ENCODE assay signal across 8 cellular contexts in the genomic region with DNA sequence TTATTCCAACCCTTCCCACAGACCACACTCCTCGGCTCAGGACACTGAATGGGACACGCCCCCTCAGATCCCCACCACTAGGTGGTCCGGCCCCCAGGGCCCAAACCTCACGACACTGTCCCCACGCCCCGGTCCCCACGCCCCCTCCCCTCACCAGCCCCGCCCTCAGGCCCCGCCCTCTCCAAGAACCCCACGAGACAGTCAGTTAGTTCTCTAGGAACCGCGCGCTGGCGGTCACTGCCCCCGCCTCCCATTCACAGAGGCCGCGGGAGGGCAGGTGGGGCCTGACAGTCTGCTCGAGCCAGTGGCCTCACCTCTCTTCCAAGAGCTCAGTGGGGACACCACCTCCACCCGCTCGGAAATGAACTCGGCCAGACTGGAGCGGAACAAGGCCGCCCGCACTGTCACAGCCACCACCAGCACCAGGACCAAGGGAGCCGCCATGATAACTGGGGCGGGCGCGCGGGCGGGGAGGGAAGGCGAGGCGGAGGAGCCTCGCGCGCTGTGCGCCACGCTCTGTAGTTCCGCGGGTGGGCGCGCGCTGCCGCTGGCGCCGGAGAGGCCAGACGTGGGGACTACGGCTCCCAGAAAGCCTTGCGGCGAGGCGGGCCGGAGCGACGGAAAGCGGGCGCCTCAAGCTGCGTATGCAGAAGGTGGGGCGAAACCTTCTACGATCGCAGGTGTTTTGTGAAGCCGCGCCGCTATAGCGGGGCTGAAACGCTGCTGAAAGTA. TPM values are rescaled to one million over a fixed set of nuclear protein-coding genes. Genes with fewer than 3 reads are reported as not detected.
DNase-seq lines count a peak whose midpoint lies in the region; ATAC-seq and TF ChIP-seq lines count a peak whose summit lies in the region.

A gene with protein sequence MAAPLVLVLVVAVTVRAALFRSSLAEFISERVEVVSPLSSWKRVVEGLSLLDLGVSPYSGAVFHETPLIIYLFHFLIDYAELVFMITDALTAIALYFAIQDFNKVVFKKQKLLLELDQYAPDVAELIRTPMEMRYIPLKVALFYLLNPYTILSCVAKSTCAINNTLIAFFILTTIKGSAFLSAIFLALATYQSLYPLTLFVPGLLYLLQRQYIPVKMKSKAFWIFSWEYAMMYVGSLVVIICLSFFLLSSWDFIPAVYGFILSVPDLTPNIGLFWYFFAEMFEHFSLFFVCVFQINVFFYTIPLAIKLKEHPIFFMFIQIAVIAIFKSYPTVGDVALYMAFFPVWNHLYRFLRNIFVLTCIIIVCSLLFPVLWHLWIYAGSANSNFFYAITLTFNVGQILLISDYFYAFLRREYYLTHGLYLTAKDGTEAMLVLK (minus strand): TSS at position 451 of the 732 bp plus-strand sequence. CDS start 7 bp downstream, at position 444.

- no peaks in the 10 kb centered on the region for H3K9me2 ChIP-seq in PC-9 (ENCODE audit: insufficient read depth)

- H3K36me3 Mint-ChIP-seq in activated T-cell treated with anti-CD3 and anti-CD28 coated beads, Interleukin-2, amount 50 U/mL, for 24 hours (ENCODE audit: low read depth): peaks cover 18% of the 10 kb centered on the region

- peak within 1 kb of the TSS; percentile 29 for H3K9ac ChIP-seq in muscle layer of colon (ENCODE audit: low read length)

- no peaks in the 10 kb centered on the region for H3K27me3 Mint-ChIP-seq in activated T-cell treated with anti-CD3 and anti-CD28 coated beads, Interleukin-2, amount 50 U/mL, for 24 hours

- H3K4me1 ChIP-seq in PC-9 (replicated peaks; ENCODE audit: insufficient read depth): peaks cover 22% of the 10 kb centered on the region
- H3K4me1 ChIP-seq in esophagus (ENCODE audit: control insufficient read depth in 2 of 2, insufficient read depth in 2 of 2, low read length in 1 of 2): no peaks in the 10 kb centered on the region
- peaks cover 9% of the 10 kb centered on the region for H3K4me1 ChIP-seq in muscle layer of colon (ENCODE audit: insufficient read depth, low read length)

- H3K4me1 Mint-ChIP-seq in activated T-cell treated with anti-CD3 and anti-CD28 coated beads, Interleukin-2, amount 50 U/mL, for 24 hours (ENCODE audit: low read depth): peaks cover 35% of the 10 kb centered on the region

- peak; percentile 88 for ATAC-seq in GM21619 (IDR thresholded peaks at IDR 0.05; ENCODE audit: unreplicated experiment)

- peak within 1 kb of the TSS; percentile 90 for H3K4me3 Mint-ChIP-seq in activated T-cell treated with anti-CD3 and anti-CD28 coated beads, Interleukin-2, amount 50 U/mL, for 24 hours

- H3K36me3 ChIP-seq in PC-9 (ENCODE audit: low read depth): no peaks in the 10 kb centered on the region
- H3K36me3 ChIP-seq in esophagus (ENCODE audit: control insufficient read depth in 2 of 2, insufficient read depth in 2 of 2, low read length in 1 of 2): no peaks in the 10 kb centered on the region
- H3K36me3 ChIP-seq in muscle layer of colon (ENCODE audit: insufficient read depth, low read length): no peaks in the 10 kb centered on the region

- peak; percentile 99 for DNase-seq in DMS53 (lab: John Stamatoyannopoulos, UW)
- peak; percentile 93 for DNase-seq in Jurkat, Clone E6-1 (ENCODE audit: low read depth, low spot score)
- DNase-seq in PC-9: peak; percentile 83 to 98
- DNase-seq in activated T-cell treated with anti-CD3 and anti-CD28 coated beads, Interleukin-2, amount 50 U/mL, for 24 hours: peak; percentile 96
- DNase-seq in stimulated activated CD8-positive, alpha-beta memory T cell treated with anti-CD3 and anti-CD28 coated beads, Interleukin-7, amount 100 ng/mL, for 24 hours (ENCODE audit: low read depth): peak; percentile 88

- POLR2A ChIA-PET in PC-9 (lab: Charles Lee; ENCODE audit: unreplicated experiment): interaction anchor here (0.5 to 0.7 kb wide), 6 partner anchors 27 to 1896 kb away, joined by 3 to 14 read pairs (median 4); partner anchors contain the start of genes ITCH and TP53INP2

- no peak for TF ChIP-seq CTCF in PC-9 (conservative IDR thresholded peaks at IDR 0.05)

- CTCF ChIA-PET in PC-9 (lab: Charles Lee): interaction anchor here (0.6 kb wide), 1 partner anchor 52 kb away, joined by 4 read pairs; no protein-coding TSS in a partner anchor

- H3F3A ChIP-seq in PC-9 (ENCODE audit: insufficient read depth, low read depth): peaks cover 18% of the 10 kb centered on the region; the same call in 1 of the 2 replicates

- H3K4me3 ChIP-seq in Jurkat, Clone E6-1 (ENCODE audit: low read length): peak within 1 kb of the TSS; percentile 79
- H3K4me3 ChIP-seq in PC-9: peak within 1 kb of the TSS; percentile 68
- peak within 1 kb of the TSS; percentile 66 to 87 for H3K4me3 ChIP-seq in esophagus (ENCODE audit: low read depth in 1 of 2, low read length in 2 of 2)
- peak within 1 kb of the TSS; percentile 47 to 84 for H3K4me3 ChIP-seq in muscle layer of colon (ENCODE audit: low read depth in 1 of 2, low read length in 2 of 2)

- intact Hi-C loops in PC-9 (cut with micrococcal nuclease; ENCODE audit: unreplicated experiment): loop anchor here (1.0 to 10.0 kb wide), 5 partner anchors 27 to 374 kb away; partner anchors contain the start of genes AHCY and TP53INP2

- H4K20me1 ChIP-seq in PC-9 (ENCODE audit: insufficient read depth): no peaks in the 10 kb centered on the region

- peaks cover 30% of the 10 kb centered on the region for H3K79me2 ChIP-seq in PC-9 (ENCODE audit: low read depth)

- H3K9me3 Mint-ChIP-seq in activated T-cell treated with anti-CD3 and anti-CD28 coated beads, Interleukin-2, amount 50 U/mL, for 24 hours: no peaks in the 10 kb centered on the region

- peak within 1 kb of the TSS; percentile 86 for H2AFZ ChIP-seq in PC-9

- peak within 1 kb of the TSS; percentile 92 for H3K4me2 ChIP-seq in PC-9

- H3K27me3 ChIP-seq in PC-9 (ENCODE audit: insufficient read depth, low read depth): no peaks in the 10 kb centered on the region
- H3K27me3 ChIP-seq in esophagus (ENCODE audit: control insufficient read depth in 1 of 2, insufficient read depth in 2 of 2, low read length in 2 of 2): no peaks in the 10 kb centered on the region
- no peaks in the 10 kb centered on the region for H3K27me3 ChIP-seq in muscle layer of colon (ENCODE audit: control insufficient read depth in 1 of 2, insufficient read depth in 2 of 2, low read length in 2 of 2)

- peak within 1 kb of the TSS; percentile 99 for H3K27ac Mint-ChIP-seq in activated T-cell treated with anti-CD3 and anti-CD28 coated beads, Interleukin-2, amount 50 U/mL, for 24 hours

- BruUV-seq in PC-9 (replicated peaks; lab: Mats Ljungman, UMichigan): no TSS peak

- no peaks in the 10 kb centered on the region for H3K9me3 ChIP-seq in PC-9 (ENCODE audit: insufficient read depth, low read depth)
- H3K9me3 ChIP-seq in esophagus (ENCODE audit: control insufficient read depth in 2 of 2, insufficient read depth in 1 of 2, low read depth in 1 of 2, low read length in 1 of 2): no peaks in the 10 kb centered on the region
- no peaks in the 10 kb centered on the region for H3K9me3 ChIP-seq in muscle layer of colon (ENCODE audit: low read length)

- H3K27ac ChIP-seq in PC-9 (peak within 1 kb of the TSS; percentile 74), esophagus (ENCODE audit: low read depth in 2 of 2, low read length in 1 of 2) (peak within 1 kb of the TSS; percentile 86 to 89), muscle layer of colon (ENCODE audit: low read depth, low read length) (peak within 1 kb of the TSS; percentile 78)

- 0 to 1% methylated on average over 60 to 64 of the region's 64 CpGs for whole genome bisulfite sequencing in esophagus, 2 donors

RNA-seq across cellular contexts. Expression of the gene that starts here (rescaled TPM):
- polyA plus RNA-seq in Jurkat, Clone E6-1 (2012; ENCODE audit: insufficient read depth, insufficient read length): 45.2 TPM
- total RNA-seq in PC-9 (2021): 20.9 and 25.0 TPM in 2 replicates
- 10 to 100 TPM; 14.2 to 22.5 TPM for polyA plus RNA-seq in esophagus

Comparison
In these comparisons a context has a peak if more than half of its experiments do, and no peak if none do; other contexts are left out.
1. Peak in every context shown above with its lines: DNase-seq, ATAC-seq, H3K4me3 ChIP-seq and H3K27ac ChIP-seq.